ENCODE assay signal across 26 cellular contexts in the genomic region with DNA sequence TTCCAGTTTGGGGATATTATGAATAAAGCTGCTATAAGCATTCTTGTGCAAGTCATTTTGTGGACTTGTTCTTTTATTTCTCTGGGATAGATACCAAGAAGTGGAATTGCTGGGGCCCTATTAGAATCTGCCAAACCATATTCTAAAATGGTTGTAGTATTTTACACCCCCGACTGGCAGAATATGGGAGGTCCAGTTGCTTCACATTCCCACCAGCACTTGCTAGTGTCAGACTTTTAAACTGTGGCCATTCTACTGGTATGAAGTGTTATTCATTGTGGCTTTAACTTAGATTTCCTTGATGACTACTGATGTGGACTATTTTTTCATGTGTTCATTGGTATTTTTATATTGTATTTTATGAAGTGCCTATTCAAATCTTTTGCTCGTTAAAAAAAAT. TPM values are rescaled to one million over a fixed set of nuclear protein-coding genes. Genes with fewer than 3 reads are reported as not detected.
DNase-seq lines count a peak whose midpoint lies in the region; ATAC-seq, FAIRE-seq and TF ChIP-seq lines count a peak whose summit lies in the region.
"Had no signal": no experiment of that assay in that cellular context is flagged by ENCODE, and none has a peak within 500 bp of the region (broad histone marks: within the 10 kb centered on the region; RNA-seq: fewer than 3 reads in every experiment).

No MANE protein-coding gene starts in this region.

- H3K9me3 ChIP-seq in HepG2 (ENCODE audit: low read length) (no peaks in the 10 kb centered on the region), right lobe of liver (no peaks in the 10 kb centered on the region)

- in situ Hi-C loops in HepG2 (cut with HindIII; ENCODE audit: extremely low pct_ligation_motif_present, low pct_unique_long_range_greater_than_20kb), result no loop called here

- POLR2A ChIA-PET in HepG2 (lab: Yijun Ruan, JAX), result no interaction called here

- no peak for TF ChIP-seq RAD21 in HepG2 (CRISPR knock-in tag; IDR thresholded peaks at IDR 0.05)

- intact Hi-C loops in HepG2 (cut with micrococcal nuclease; ENCODE audit: unreplicated experiment) (no loop called here), right lobe of liver (cut with DNase I) (no loop called here)

- no peaks in the 10 kb centered on the region for H4K20me1 ChIP-seq in HepG2 (ENCODE audit: insufficient read depth, low read length)

- ATAC-seq in HepG2, result no peak
- no peak for ATAC-seq in right lobe of liver
- no peak for ATAC-seq in HG02798 (IDR thresholded peaks at IDR 0.05; ENCODE audit: poor library complexity, unreplicated experiment)
- ATAC-seq in GM18517 (IDR thresholded peaks at IDR 0.05; ENCODE audit: unreplicated experiment), result no peak
- ATAC-seq: GM12878 had no signal

- no peak overlapping the region for H3K4me2 ChIP-seq in HepG2 (ENCODE audit: low read depth, low read length)

- no peaks in the 10 kb centered on the region for H3K79me2 ChIP-seq in HepG2 (ENCODE audit: insufficient read depth, low read length)

- H3K4me1 ChIP-seq in HepG2 (ENCODE audit: insufficient read depth, low read length), result peaks cover 24% of the 10 kb centered on the region
- H3K4me1 ChIP-seq in right lobe of liver, result no peaks in the 10 kb centered on the region

- H3K36me3 ChIP-seq in HepG2 (replicated peaks in 1 of 2; ENCODE audit: control insufficient read depth in 1 of 2, insufficient read depth in 2 of 2, low read length in 2 of 2), result no peaks in the 10 kb centered on the region
- H3K36me3 ChIP-seq in right lobe of liver, result no peaks in the 10 kb centered on the region

- FAIRE-seq in HepG2 (lab: Jason Lieb, UNC), result no peak
- FAIRE-seq: D721Med, GM12878 had no signal

- WGBS in HepG2 (ENCODE audit: low lambda C conversion rate), result 34% methylated on average over 2 of the region's 2 CpGs
- WGBS in right lobe of liver (ENCODE audit: insufficient coverage, low coverage, low lambda C conversion rate, missing lambda C conversion rate), result 94% methylated on average over 2 of the region's 2 CpGs

- no TSS peak for BruUV-seq in HepG2 (replicated peaks; lab: Mats Ljungman, UMichigan)

- no peak overlapping the region for H3K27ac ChIP-seq in HepG2 (ENCODE audit: extremely low read length, insufficient read depth, low read length)
- H3K27ac ChIP-seq in right lobe of liver, result no peak overlapping the region
- H3K27ac ChIP-seq: HL-60, RWPE1, SK-N-MC had no signal

- CTCF ChIA-PET in HepG2 (lab: Yijun Ruan, JAX; ENCODE audit: low intra/inter-chr PET ratio, low total read pairs), result no interaction called here

- no peak for TF ChIP-seq POLR2A in HepG2 (IDR thresholded peaks at IDR 0.05; ENCODE audit: insufficient read depth in 1 of 2, low read depth in 2 of 2, low read length in 2 of 2)
- no peak for TF ChIP-seq POLR2A in right lobe of liver (IDR thresholded peaks at IDR 0.05)

- TF ChIP-seq EP300 in HepG2 (IDR thresholded peaks at IDR 0.05; ENCODE audit: low read depth in 2 of 2, low read length in 2 of 2) (no peak), HepG2 (CRISPR knock-in tag; IDR thresholded peaks at IDR 0.05; ENCODE audit: borderline replicate concordance) (no peak)

- H3K27me3 ChIP-seq in HepG2 (ENCODE audit: control insufficient read depth in 1 of 2, insufficient read depth in 2 of 2, low read length in 2 of 2) (peaks cover 2 to 9% of the 10 kb centered on the region in 2 experiments; a peak in 1 of 5 replicates), right lobe of liver (no peaks in the 10 kb centered on the region)

- H3K4me3 ChIP-seq in HepG2 (replicated peaks in 1 of 3; ENCODE audit: insufficient read depth in 1 of 3, low read depth in 2 of 3, low read length in 3 of 3), result no peak overlapping the region
- no peak overlapping the region for H3K4me3 ChIP-seq in right lobe of liver
- H3K4me3 ChIP-seq: GM12878, SK-N-MC had no signal

- H3K9ac ChIP-seq in HepG2 (ENCODE audit: insufficient read depth, low read depth, low read length), result no peak overlapping the region

- no peak overlapping the region for H2AFZ ChIP-seq in HepG2 (ENCODE audit: low read length)

- DNase-seq in HepG2 (ENCODE audit: low spot score), result no peak
- no peak for DNase-seq in right lobe of liver
- peak; percentile 21 for DNase-seq in amniotic epithelial cell (ENCODE audit: low read depth)
- no peak for DNase-seq in GM10266 (ENCODE audit: extremely low spot score)
- DNase-seq: AML-193; C1 segment of cervical spinal cord; H7; KG1; NCI-H1092 treated with DMSO at 0.1 percent for 48 hours; NCI-H1436 treated with DMSO at 0.1 percent for 48 hours; NCI-H2029; NCI-H226; NCI-H510A treated with DMSO at 0.1 percent for 48 hours; NCI-H748 treated with DMSO at 0.1 percent for 48 hours; NK-92 treated with Interleukin-12 subunit alpha and Interleukin-12 subunit beta, amount 100 ng/mL, for 24 hours; SHP77 treated with DMSO at 0.1 percent for 48 hours had no signal

- TF ChIP-seq CTCF in HepG2 (CRISPR knock-in tag; IDR thresholded peaks at IDR 0.05) (no peak), right lobe of liver (IDR thresholded peaks at IDR 0.05) (no peak), GM10266 (IDR thresholded peaks at IDR 0.05; ENCODE audit: control insufficient read depth, insufficient read depth, low read depth, missing control alignments) (no peak)

RNA-seq across cellular contexts. Expression of a gene that starts 18.1 kb away (rescaled TPM):
- total RNA-seq in HepG2 (2016; rRNA removed; fragmentation: Illumina TruSeq; extraction: Trizol) (140 and 192 TPM in 2 replicates), right lobe of liver (10 to 100 TPM in 4 of 6 experiments, 1 to 10 TPM in 2; 8.3 to 17.0 (median 12.8) TPM)
- total RNA-seq in HepG2 (2016; cell fraction: cytosol; rRNA removed; fragmentation: Illumina TruSeq; extraction: Trizol; ENCODE audit: low read depth), result 26.3 and 31.0 TPM in 2 replicates
- 144 and 197 TPM in 2 replicates for total RNA-seq in HepG2 (2016; cell fraction: insoluble cytoplasmic fraction; rRNA removed; fragmentation: Illumina TruSeq; extraction: Trizol)
- 41.3 and 54.1 TPM in 2 replicates for total RNA-seq in HepG2 (2016; cell fraction: membrane; rRNA removed; fragmentation: Illumina TruSeq; extraction: Trizol)
- total RNA-seq in HepG2 (2016; cell fraction: nucleus; rRNA removed; fragmentation: Illumina TruSeq; extraction: Trizol), result 83.7 and 88.0 TPM in 2 replicates
- 50.1 and 58.5 TPM in 2 replicates for polyA plus RNA-seq in HepG2 (2011; rRNA removed)
- 39.7 and 48.2 TPM in 2 replicates for polyA plus RNA-seq in HepG2 (2011; cell fraction: cytosol; rRNA removed)
- polyA plus RNA-seq in HepG2 (2011; cell fraction: nucleus; rRNA removed), result 68.9 and 73.2 TPM in 2 replicates
- 61.3 and 62.5 TPM in 2 replicates for polyA plus RNA-seq in HepG2 (2012)
- 13.7 and 15.4 TPM in 2 replicates for polyA plus RNA-seq in HepG2 (2016; cell fraction: cytosol; fragmentation: Illumina TruSeq; extraction: Trizol; ENCODE audit: low read depth)
- 127 and 140 TPM in 2 replicates for polyA plus RNA-seq in HepG2 (2016; cell fraction: insoluble cytoplasmic fraction; fragmentation: Illumina TruSeq; extraction: Trizol; ENCODE audit: low read depth)
- polyA plus RNA-seq in HepG2 (2016; cell fraction: membrane; fragmentation: Illumina TruSeq; extraction: Trizol; ENCODE audit: low read depth), result 22.4 and 22.7 TPM in 2 replicates
- 109 and 116 TPM in 2 replicates for polyA plus RNA-seq in HepG2 (2016; cell fraction: nucleus; fragmentation: Illumina TruSeq; extraction: Trizol; ENCODE audit: insufficient read depth, low read depth)
- 130 and 202 TPM in 2 replicates for polyA minus RNA-seq in HepG2 (2011; rRNA and poly(A)+ RNA removed; ENCODE audit: low replicate concordance)
- polyA minus RNA-seq in HepG2 (2011; cell fraction: cytosol; rRNA and poly(A)+ RNA removed), result 51.7 and 53.7 TPM in 2 replicates
- polyA minus RNA-seq in HepG2 (2011; cell fraction: nucleus; rRNA and poly(A)+ RNA removed), result 49.1 and 65.1 TPM in 2 replicates

RNA-seq across cellular contexts. Expression of a gene that starts 29.6 kb away (rescaled TPM):
- total RNA-seq in HepG2 (2016; rRNA removed; fragmentation: Illumina TruSeq; extraction: Trizol) (288 and 327 TPM in 2 replicates), right lobe of liver (1,000 to 10,000 TPM in 4 of 6 experiments, 100 to 1,000 TPM in 2; 808 to 2,440 (median 1,620) TPM)
- 73.9 and 100 TPM in 2 replicates for total RNA-seq in HepG2 (2016; cell fraction: cytosol; rRNA removed; fragmentation: Illumina TruSeq; extraction: Trizol; ENCODE audit: low read depth)
- 257 and 313 TPM in 2 replicates for total RNA-seq in HepG2 (2016; cell fraction: insoluble cytoplasmic fraction; rRNA removed; fragmentation: Illumina TruSeq; extraction: Trizol)
- total RNA-seq in HepG2 (2016; cell fraction: membrane; rRNA removed; fragmentation: Illumina TruSeq; extraction: Trizol), result 97.1 and 117 TPM in 2 replicates
- 90.2 and 125 TPM in 2 replicates for total RNA-seq in HepG2 (2016; cell fraction: nucleus; rRNA removed; fragmentation: Illumina TruSeq; extraction: Trizol)
- 9.8 and 19.7 TPM in 2 replicates for polyA plus RNA-seq in HepG2 (2011; rRNA removed)
- polyA plus RNA-seq in HepG2 (2011; cell fraction: cytosol; rRNA removed), result 45.2 and 131 TPM in 2 replicates
- polyA plus RNA-seq in HepG2 (2011; cell fraction: nucleus; rRNA removed), result 13.2 and 26.8 TPM in 2 replicates
- polyA plus RNA-seq in HepG2 (2012), result 19.2 and 23.8 TPM in 2 replicates
- polyA plus RNA-seq in HepG2 (2016; cell fraction: cytosol; fragmentation: Illumina TruSeq; extraction: Trizol; ENCODE audit: low read depth), result 63.5 and 83.4 TPM in 2 replicates
- polyA plus RNA-seq in HepG2 (2016; cell fraction: insoluble cytoplasmic fraction; fragmentation: Illumina TruSeq; extraction: Trizol; ENCODE audit: low read depth), result 331 and 345 TPM in 2 replicates
- 110 and 112 TPM in 2 replicates for polyA plus RNA-seq in HepG2 (2016; cell fraction: membrane; fragmentation: Illumina TruSeq; extraction: Trizol; ENCODE audit: low read depth)
- 198 and 202 TPM in 2 replicates for polyA plus RNA-seq in HepG2 (2016; cell fraction: nucleus; fragmentation: Illumina TruSeq; extraction: Trizol; ENCODE audit: insufficient read depth, low read depth)
- 60.6 and 119 TPM in 2 replicates for polyA minus RNA-seq in HepG2 (2011; rRNA and poly(A)+ RNA removed; ENCODE audit: low replicate concordance)
- polyA minus RNA-seq in HepG2 (2011; cell fraction: cytosol; rRNA and poly(A)+ RNA removed), result 14.0 and 19.4 TPM in 2 replicates
- polyA minus RNA-seq in HepG2 (2011; cell fraction: nucleus; rRNA and poly(A)+ RNA removed), result 6.5 and 8.1 TPM in 2 replicates

RNA-seq across cellular contexts. Expression of a gene that starts 42.2 kb away (rescaled TPM):
- total RNA-seq in HepG2 (2016; rRNA removed; fragmentation: Illumina TruSeq; extraction: Trizol), result 0.60 TPM in 1 of 2 replicates, not detected in the other
- not detected in 2 replicates for total RNA-seq in HepG2 (2016; cell fraction: cytosol; rRNA removed; fragmentation: Illumina TruSeq; extraction: Trizol; ENCODE audit: low read depth)
- total RNA-seq in HepG2 (2016; cell fraction: insoluble cytoplasmic fraction; rRNA removed; fragmentation: Illumina TruSeq; extraction: Trizol), result not detected in 2 replicates
- total RNA-seq in HepG2 (2016; cell fraction: membrane; rRNA removed; fragmentation: Illumina TruSeq; extraction: Trizol), result not detected in 2 replicates
- total RNA-seq in HepG2 (2016; cell fraction: nucleus; rRNA removed; fragmentation: Illumina TruSeq; extraction: Trizol), result 0.65 TPM in 1 of 2 replicates, not detected in the other
- not detected in 2 replicates for polyA plus RNA-seq in HepG2 (2011; rRNA removed)
- polyA plus RNA-seq in HepG2 (2011; cell fraction: cytosol; rRNA removed), result not detected in 2 replicates
- not detected in 2 replicates for polyA plus RNA-seq in HepG2 (2011; cell fraction: nucleus; rRNA removed)
- polyA plus RNA-seq in HepG2 (2012), result not detected in 2 replicates
- polyA plus RNA-seq in HepG2 (2016; cell fraction: cytosol; fragmentation: Illumina TruSeq; extraction: Trizol; ENCODE audit: low read depth), result 0.37 TPM in 1 of 2 replicates, not detected in the other
- polyA plus RNA-seq in HepG2 (2016; cell fraction: insoluble cytoplasmic fraction; fragmentation: Illumina TruSeq; extraction: Trizol; ENCODE audit: low read depth), result 1.2 TPM in 1 of 2 replicates, not detected in the other
- polyA plus RNA-seq in HepG2 (2016; cell fraction: membrane; fragmentation: Illumina TruSeq; extraction: Trizol; ENCODE audit: low read depth), result not detected in 2 replicates
- 2.4 TPM in 1 of 2 replicates, not detected in the other for polyA plus RNA-seq in HepG2 (2016; cell fraction: nucleus; fragmentation: Illumina TruSeq; extraction: Trizol; ENCODE audit: insufficient read depth, low read depth)
- not detected in 2 replicates for polyA minus RNA-seq in HepG2 (2011; rRNA and poly(A)+ RNA removed; ENCODE audit: low replicate concordance)
- not detected in 2 replicates for polyA minus RNA-seq in HepG2 (2011; cell fraction: cytosol; rRNA and poly(A)+ RNA removed)
- not detected in 2 replicates for polyA minus RNA-seq in HepG2 (2011; cell fraction: nucleus; rRNA and poly(A)+ RNA removed)
- total RNA-seq in right lobe of liver, result 1,000 to 10,000 TPM in 2 of 6 experiments, 100 to 1,000 TPM in 2, under 1 TPM in 1, not detected in 1; 0.74 to 1,258 (median 358) TPM
- total RNA-seq: A172, HT-29 had no signal
- polyA plus RNA-seq: AG04450 had no signal

RNA-seq across cellular contexts. Expression of a gene that starts 44.0 kb away (rescaled TPM):
- total RNA-seq in HepG2 (2016; rRNA removed; fragmentation: Illumina TruSeq; extraction: Trizol) (377 and 511 TPM in 2 replicates), right lobe of liver (1,000 to 10,000 TPM in 4 of 6 experiments, 100 to 1,000 TPM in 2; 490 to 8,056 (median 1,365) TPM)
- 81.8 and 119 TPM in 2 replicates for total RNA-seq in HepG2 (2016; cell fraction: cytosol; rRNA removed; fragmentation: Illumina TruSeq; extraction: Trizol; ENCODE audit: low read depth)
- total RNA-seq in HepG2 (2016; cell fraction: insoluble cytoplasmic fraction; rRNA removed; fragmentation: Illumina TruSeq; extraction: Trizol), result 362 and 548 TPM in 2 replicates
- 191 and 213 TPM in 2 replicates for total RNA-seq in HepG2 (2016; cell fraction: membrane; rRNA removed; fragmentation: Illumina TruSeq; extraction: Trizol)
- total RNA-seq in HepG2 (2016; cell fraction: nucleus; rRNA removed; fragmentation: Illumina TruSeq; extraction: Trizol), result 142 and 170 TPM in 2 replicates
- polyA plus RNA-seq in HepG2 (2011; rRNA removed), result 1.1 and 3.6 TPM in 2 replicates
- 1.00 and 10.2 TPM in 2 replicates for polyA plus RNA-seq in HepG2 (2011; cell fraction: cytosol; rRNA removed)
- polyA plus RNA-seq in HepG2 (2011; cell fraction: nucleus; rRNA removed), result 2.0 and 3.1 TPM in 2 replicates
- 11.3 and 12.1 TPM in 2 replicates for polyA plus RNA-seq in HepG2 (2012)
- polyA plus RNA-seq in HepG2 (2016; cell fraction: cytosol; fragmentation: Illumina TruSeq; extraction: Trizol; ENCODE audit: low read depth), result 179 and 216 TPM in 2 replicates
- polyA plus RNA-seq in HepG2 (2016; cell fraction: insoluble cytoplasmic fraction; fragmentation: Illumina TruSeq; extraction: Trizol; ENCODE audit: low read depth), result 943 and 977 TPM in 2 replicates
- polyA plus RNA-seq in HepG2 (2016; cell fraction: membrane; fragmentation: Illumina TruSeq; extraction: Trizol; ENCODE audit: low read depth), result 335 and 361 TPM in 2 replicates
- 454 and 473 TPM in 2 replicates for polyA plus RNA-seq in HepG2 (2016; cell fraction: nucleus; fragmentation: Illumina TruSeq; extraction: Trizol; ENCODE audit: insufficient read depth, low read depth)
- 4.1 TPM in 1 of 2 replicates, not detected in the other for polyA minus RNA-seq in HepG2 (2011; rRNA and poly(A)+ RNA removed; ENCODE audit: low replicate concordance)
- polyA minus RNA-seq in HepG2 (2011; cell fraction: cytosol; rRNA and poly(A)+ RNA removed), result 2.0 TPM in 1 of 2 replicates, not detected in the other
- polyA minus RNA-seq in HepG2 (2011; cell fraction: nucleus; rRNA and poly(A)+ RNA removed), result not detected in 2 replicates
- total RNA-seq: A172 had no signal
- polyA plus RNA-seq: AG04450 had no signal

RNA-seq across cellular contexts. Expression of a gene that starts 54.1 kb away (rescaled TPM):
- total RNA-seq in HepG2 (2016; rRNA removed; fragmentation: Illumina TruSeq; extraction: Trizol) (169 and 211 TPM in 2 replicates), right lobe of liver (100 to 1,000 TPM in 4 of 6 experiments, 10 to 100 TPM in 2; 10.1 to 934 (median 197) TPM)
- total RNA-seq in HepG2 (2016; cell fraction: cytosol; rRNA removed; fragmentation: Illumina TruSeq; extraction: Trizol; ENCODE audit: low read depth), result 74.8 and 116 TPM in 2 replicates
- total RNA-seq in HepG2 (2016; cell fraction: insoluble cytoplasmic fraction; rRNA removed; fragmentation: Illumina TruSeq; extraction: Trizol), result 152 and 218 TPM in 2 replicates
- total RNA-seq in HepG2 (2016; cell fraction: membrane; rRNA removed; fragmentation: Illumina TruSeq; extraction: Trizol), result 102 and 129 TPM in 2 replicates
- 74.7 and 86.2 TPM in 2 replicates for total RNA-seq in HepG2 (2016; cell fraction: nucleus; rRNA removed; fragmentation: Illumina TruSeq; extraction: Trizol)
- 1.2 and 1.9 TPM in 2 replicates for polyA plus RNA-seq in HepG2 (2011; rRNA removed)
- polyA plus RNA-seq in HepG2 (2011; cell fraction: cytosol; rRNA removed), result 0.65 and 3.2 TPM in 2 replicates
- polyA plus RNA-seq in HepG2 (2011; cell fraction: nucleus; rRNA removed), result 0.74 and 1.2 TPM in 2 replicates
- polyA plus RNA-seq in HepG2 (2012), result 7.4 and 10.6 TPM in 2 replicates
- 118 and 166 TPM in 2 replicates for polyA plus RNA-seq in HepG2 (2016; cell fraction: cytosol; fragmentation: Illumina TruSeq; extraction: Trizol; ENCODE audit: low read depth)
- polyA plus RNA-seq in HepG2 (2016; cell fraction: insoluble cytoplasmic fraction; fragmentation: Illumina TruSeq; extraction: Trizol; ENCODE audit: low read depth), result 244 and 275 TPM in 2 replicates
- polyA plus RNA-seq in HepG2 (2016; cell fraction: membrane; fragmentation: Illumina TruSeq; extraction: Trizol; ENCODE audit: low read depth), result 146 and 151 TPM in 2 replicates
- 115 and 132 TPM in 2 replicates for polyA plus RNA-seq in HepG2 (2016; cell fraction: nucleus; fragmentation: Illumina TruSeq; extraction: Trizol; ENCODE audit: insufficient read depth, low read depth)
- 0.28 and 5.1 TPM in 2 replicates for polyA minus RNA-seq in HepG2 (2011; rRNA and poly(A)+ RNA removed; ENCODE audit: low replicate concordance)
- polyA minus RNA-seq in HepG2 (2011; cell fraction: cytosol; rRNA and poly(A)+ RNA removed), result 1.3 and 2.2 TPM in 2 replicates
- polyA minus RNA-seq in HepG2 (2011; cell fraction: nucleus; rRNA and poly(A)+ RNA removed), result 0.64 TPM in 1 of 2 replicates, not detected in the other
- total RNA-seq: A172 had no signal
